In genomic region chr2:55150834-55151233, GRCh38 we compare ENCODE assay signal across 11 cellular contexts.
DNase-seq lines count a peak whose midpoint lies in the region; ATAC-seq and TF ChIP-seq lines count a peak whose summit lies in the region.
"Had no signal": no experiment of that assay in that cellular context is flagged by ENCODE, and none has a peak within 500 bp of the region (broad histone marks: within the 10 kb centered on the region; RNA-seq: fewer than 3 reads in every experiment).

No MANE protein-coding gene starts in this region.

- H3K9me3 ChIP-seq in Peyer's patch, result no peaks in the 10 kb centered on the region
- H3K9me3 ChIP-seq: ascending aorta had no signal

- H3K36me3 ChIP-seq in Peyer's patch, result no peaks in the 10 kb centered on the region
- H3K36me3 ChIP-seq: ascending aorta had no signal

- no peak for TF ChIP-seq CTCF in Peyer's patch (IDR thresholded peaks at IDR 0.05)

- H3K27ac ChIP-seq in Peyer's patch, result no peak overlapping the region
- H3K27ac ChIP-seq: ascending aorta had no signal

- DNase-seq in CD1c-positive myeloid dendritic cell (ENCODE audit: extremely low spot score), result peak; percentile 80
- peak in 2 of 3 donors; percentile 44 to 66 for DNase-seq in Peyer's patch
- DNase-seq in HCEC 1CT, result no peak
- no peak for DNase-seq in dedifferentiated amniotic fluid mesenchymal stem cell (ENCODE audit: extremely low spot score)
- no peak for DNase-seq in EL
- no peak for DNase-seq in cortex of kidney (lab: John Stamatoyannopoulos, UW)
- DNase-seq: activated CD8-positive, alpha-beta T cell treated with anti-CD3 and anti-CD28 coated beads, Interleukin-2, amount 10 ng/mL, durations not matched to agents 7 days and 5 days; NK-92 treated with Interleukin-12 subunit alpha and Interleukin-12 subunit beta, amount 100 ng/mL, for 24 hours had no signal

- ATAC-seq in GM19438 (IDR thresholded peaks at IDR 0.05; ENCODE audit: low read depth, unreplicated experiment) (peak; percentile 84), HG03064 (IDR thresholded peaks at IDR 0.05; ENCODE audit: low read depth, unreplicated experiment) (peak; percentile 67)
- ATAC-seq: activated CD8-positive, alpha-beta T cell treated with anti-CD3 and anti-CD28 coated beads, Interleukin-2, amount 10 ng/mL, durations not matched to agents 7 days and 5 days had no signal

- peaks cover 0 to 28% (median 0%) of the 10 kb centered on the region in 4 donors for H3K4me1 ChIP-seq in Peyer's patch

- no peaks in the 10 kb centered on the region for H3K27me3 ChIP-seq in Peyer's patch
- H3K27me3 ChIP-seq: ascending aorta had no signal

- no peak overlapping the region for H3K4me3 ChIP-seq in Peyer's patch
- H3K4me3 ChIP-seq: ascending aorta had no signal

- no peak for TF ChIP-seq POLR2A in Peyer's patch (IDR thresholded peaks at IDR 0.05)

Comparison
In these comparisons a context has a peak if more than half of its experiments do, and no peak if none do; other contexts are left out.
1. DNase-seq: peak in CD1c-positive myeloid dendritic cell (single experiment) and Peyer's patch (2 of 3); none in HCEC 1CT (single experiment), dedifferentiated amniotic fluid mesenchymal stem cell (single experiment), EL (single experiment) and cortex of kidney (single experiment).